ENCODE assay signal across 21 cellular contexts in the genomic region with DNA sequence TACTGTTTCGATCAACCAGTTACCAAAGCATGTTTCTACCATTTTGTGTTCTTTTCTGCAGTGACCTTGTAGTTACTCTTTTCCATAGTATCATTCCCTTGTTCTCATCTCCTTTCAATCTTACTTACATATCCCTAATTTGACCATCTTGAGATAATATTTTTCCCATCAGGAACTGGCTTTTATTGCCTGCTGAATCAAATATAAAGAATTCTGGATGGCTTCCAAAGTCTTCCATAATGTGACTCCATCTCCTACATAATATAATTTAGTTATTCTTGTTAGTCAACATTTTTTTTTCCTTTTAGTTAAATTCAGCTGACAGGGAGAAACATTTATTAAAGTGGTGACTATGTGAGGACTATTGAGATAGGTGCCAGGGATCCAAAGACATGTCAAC.
"Had no signal": no experiment of that assay in that cellular context is flagged by ENCODE, and none has a peak within 500 bp of the region (broad histone marks: within the 10 kb centered on the region; RNA-seq: fewer than 3 reads in every experiment).

No MANE protein-coding gene starts in this region.

- H3K9me3 Mint-ChIP-seq: activated CD8-positive, alpha-beta T cell treated with anti-CD3 and anti-CD28 coated beads for 36 hours; activated naive CD4-positive, alpha-beta T cell treated with anti-CD3 and anti-CD28 coated beads, Interleukin-2, amount 50 U/mL, for 24 hours; WTC11 had no signal

- H3K9me3 ChIP-seq: gastroesophageal sphincter, heart right ventricle, lower lobe of right lung had no signal

- H3K27me3 ChIP-seq: gastroesophageal sphincter, heart right ventricle had no signal

- H3K4me3 ChIP-seq: gastroesophageal sphincter, heart right ventricle, lower lobe of right lung, skin epidermis had no signal

- H3K4me3 Mint-ChIP-seq: activated CD8-positive, alpha-beta T cell treated with anti-CD3 and anti-CD28 coated beads for 36 hours; activated naive CD4-positive, alpha-beta T cell treated with anti-CD3 and anti-CD28 coated beads, Interleukin-2, amount 50 U/mL, for 24 hours; WTC11 had no signal

- H2AFZ ChIP-seq: parathyroid adenoma had no signal

- H3K9ac ChIP-seq: parathyroid adenoma had no signal

- DNase-seq: activated CD4-positive, alpha-beta T cell treated with anti-CD3 and anti-CD28 coated beads for 4 hours; activated CD8-positive, alpha-beta T cell treated with anti-CD3 and anti-CD28 coated beads for 36 hours; activated effector memory CD4-positive, alpha-beta T cell treated with anti-CD3 and anti-CD28 coated beads, Interleukin-2, amount 50 U/mL, for 16 hours; activated T-cell treated with anti-CD3 and anti-CD28 coated beads, Interleukin-2, amount 50 U/mL, for 48 hours; cortex of kidney; effector CD8-positive, alpha-beta T cell; heart right ventricle; left cardiac atrium; lower lobe of right lung; midbrain; retina; stimulated activated CD4-positive, alpha-beta T cell treated with anti-CD3 and anti-CD28 coated beads, Interleukin-15, amount 100 ng/mL, for 24 hours; stimulated activated CD4-positive, alpha-beta T cell treated with anti-CD3 and anti-CD28 coated beads, Interleukin-4, amount 100 ng/mL, for 1 hour; stimulated activated naive CD4-positive, alpha-beta T cell; substantia nigra; trophoblast cell had no signal

- ATAC-seq: activated CD8-positive, alpha-beta T cell treated with anti-CD3 and anti-CD28 coated beads for 36 hours; gastroesophageal sphincter; heart right ventricle; left cardiac atrium; lower lobe of right lung; WTC11 had no signal

- H3K27me3 Mint-ChIP-seq: activated CD8-positive, alpha-beta T cell treated with anti-CD3 and anti-CD28 coated beads for 36 hours; activated naive CD4-positive, alpha-beta T cell treated with anti-CD3 and anti-CD28 coated beads, Interleukin-2, amount 50 U/mL, for 24 hours had no signal

- H3K4me1 ChIP-seq: parathyroid adenoma had no signal

- H3K27ac ChIP-seq: gastroesophageal sphincter, heart right ventricle, lower lobe of right lung, parathyroid adenoma, skin epidermis had no signal

- H3K27ac Mint-ChIP-seq: activated CD8-positive, alpha-beta T cell treated with anti-CD3 and anti-CD28 coated beads for 36 hours; activated naive CD4-positive, alpha-beta T cell treated with anti-CD3 and anti-CD28 coated beads, Interleukin-2, amount 50 U/mL, for 24 hours; WTC11 had no signal
